8 cellular contexts compared by ENCODE assay signal in genomic region chr19:3163230-3163886, GRCh38. TPM values are rescaled to one million over a fixed set of nuclear protein-coding genes. Genes with fewer than 3 reads are reported as not detected.
DNase-seq lines count a peak whose midpoint lies in the region; ATAC-seq and TF ChIP-seq lines count a peak whose summit lies in the region.

No MANE protein-coding gene starts in this region.

- intact Hi-C loops in tibial artery (cut with DNase I; ENCODE audit: low total_unique reads): loop anchor here (1.0 to 5.0 kb wide), 4 partner anchors 36 to 276 kb away; no protein-coding TSS in a partner anchor

- H3K4me3 ChIP-seq in HUES64 (ENCODE audit: low read length): peak overlapping the region; percentile 40
- H3K4me3 ChIP-seq in OCI-LY1 (ENCODE audit: low read depth, low read length, poor library complexity, severe bottlenecking): no peak overlapping the region
- H3K4me3 ChIP-seq in tibial artery: no peak overlapping the region

- ATAC-seq in GM19455 (IDR thresholded peaks at IDR 0.05; ENCODE audit: unreplicated experiment): no peak

- H3K27me3 ChIP-seq in HUES64 (ENCODE audit: insufficient read depth, low read length): peaks cover 6% of the 10 kb centered on the region
- no peaks in the 10 kb centered on the region for H3K27me3 ChIP-seq in OCI-LY1 (ENCODE audit: insufficient read depth, low read length)
- peaks cover 0 to 8% of the 10 kb centered on the region in 2 donors for H3K27me3 ChIP-seq in tibial artery

- peak overlapping the region; percentile 17 for H3K9ac ChIP-seq in HUES64 (ENCODE audit: low read depth, low read length)
- H3K9ac ChIP-seq in OCI-LY1 (ENCODE audit: low read length): no peak overlapping the region

- peak; percentile 82 for TF ChIP-seq CTCF in OCI-LY1 (IDR thresholded peaks at IDR 0.05; ENCODE audit: low read length)
- peak; percentile 95 for TF ChIP-seq CTCF in nephron progenitor cell (IDR thresholded peaks at IDR 0.05)
- peak; percentile 88 to 94 for TF ChIP-seq CTCF in tibial artery (IDR thresholded peaks at IDR 0.05)

- DNase-seq in DMS 273 (lab: John Stamatoyannopoulos, UW; ENCODE audit: unreplicated experiment): peak; percentile 89
- peak; percentile 72 for DNase-seq in activated T-cell treated with anti-CD3 and anti-CD28 coated beads for 4 hours
- DNase-seq in fibroblast of gingiva (ENCODE audit: low read depth): peak; percentile 24
- peak; percentile 73 for DNase-seq in nephron progenitor cell
- peak in 1 of 2 donors; percentile 69 for DNase-seq in tibial artery

- H3K4me1 ChIP-seq in HUES64 (ENCODE audit: insufficient read depth, low read length) (no peaks in the 10 kb centered on the region), OCI-LY1 (ENCODE audit: insufficient read depth, low read length, severe bottlenecking) (no peaks in the 10 kb centered on the region), tibial artery (no peaks in the 10 kb centered on the region)

- 6% methylated on average over 26 of the region's 27 CpGs for WGBS in HUES64

- H3F3A ChIP-seq in OCI-LY1 (ENCODE audit: insufficient read depth, low read length): no peaks in the 10 kb centered on the region

- no peaks in the 10 kb centered on the region for H3K79me2 ChIP-seq in OCI-LY1 (ENCODE audit: insufficient read depth, low read length)

- peaks cover 68% of the 10 kb centered on the region for H3K27me3 Mint-ChIP-seq in nephron progenitor cell (ENCODE audit: low read depth, poor library complexity)

- H3K4me2 ChIP-seq in OCI-LY1 (ENCODE audit: low read length): no peak overlapping the region

- H3K9me2 ChIP-seq in OCI-LY1 (ENCODE audit: low read depth, low read length): no peaks in the 10 kb centered on the region

- no peak overlapping the region for H2AFZ ChIP-seq in OCI-LY1 (ENCODE audit: low read length)

- H3K4me3 Mint-ChIP-seq in nephron progenitor cell: no peak overlapping the region

- H3K27ac ChIP-seq in HUES64 (ENCODE audit: low read depth, low read length) (no peak overlapping the region), OCI-LY1 (ENCODE audit: low read depth, low read length, poor library complexity, severe bottlenecking) (no peak overlapping the region), tibial artery (no peak overlapping the region)

- no peaks in the 10 kb centered on the region for H3K36me3 Mint-ChIP-seq in nephron progenitor cell (ENCODE audit: low read depth)

- no peaks in the 10 kb centered on the region for H3K9me3 ChIP-seq in HUES64 (ENCODE audit: insufficient read depth, low read depth, low read length)
- no peaks in the 10 kb centered on the region for H3K9me3 ChIP-seq in OCI-LY1 (ENCODE audit: low read length)
- H3K9me3 ChIP-seq in tibial artery: peaks cover 0 to 6% (median 0%) of the 10 kb centered on the region in 3 donors

- H3K4me1 Mint-ChIP-seq in nephron progenitor cell: no peaks in the 10 kb centered on the region

- no peaks in the 10 kb centered on the region for H4K20me1 ChIP-seq in OCI-LY1 (ENCODE audit: insufficient read depth, low read length)

- H3K9me3 Mint-ChIP-seq in nephron progenitor cell: peaks cover 4% of the 10 kb centered on the region

- H3K27ac Mint-ChIP-seq in nephron progenitor cell: no peak overlapping the region

- H3K36me3 ChIP-seq in HUES64 (ENCODE audit: insufficient read depth, low read length) (no peaks in the 10 kb centered on the region), OCI-LY1 (ENCODE audit: insufficient read depth, low read length) (no peaks in the 10 kb centered on the region), tibial artery (no peaks in the 10 kb centered on the region)

RNA-seq across cellular contexts. Expression of gene S1PR4, which starts 15.2 kb away (rescaled TPM):
- polyA plus RNA-seq in HUES64 (2013, experiment 1 of 2): not detected
- not detected for polyA plus RNA-seq in HUES64 (2013, experiment 2 of 2)

RNA-seq across cellular contexts. Expression of gene NCLN, which starts 22.4 kb away (rescaled TPM):
- polyA plus RNA-seq in HUES64 (2013, experiment 1 of 2): 70.1 TPM
- 66.4 TPM for polyA plus RNA-seq in HUES64 (2013, experiment 2 of 2)

RNA-seq across cellular contexts. Expression of gene GNA15, which starts 27.5 kb away (rescaled TPM):
- polyA plus RNA-seq in HUES64 (2013, experiment 1 of 2): not detected
- polyA plus RNA-seq in HUES64 (2013, experiment 2 of 2): not detected
